Comparison of ENCODE assay signal across 18 cellular contexts in genomic region chr14:58722433-58722832, GRCh38.
"Had no signal": no experiment of that assay in that cellular context is flagged by ENCODE, and none has a peak within 500 bp of the region (broad histone marks: within the 10 kb centered on the region; RNA-seq: fewer than 3 reads in every experiment).

No MANE protein-coding gene starts in this region.

- H3K27ac ChIP-seq: esophagus squamous epithelium, hepatocyte, thyroid gland had no signal

- H3K4me1 ChIP-seq: esophagus squamous epithelium, thyroid gland had no signal

- FAIRE-seq: islet of Langerhans had no signal

- H3K9me3 ChIP-seq: esophagus squamous epithelium, thyroid gland had no signal

- ATAC-seq: left lobe of liver, natural killer cell, T-cell had no signal

- H3K27me3 ChIP-seq: esophagus squamous epithelium, hepatocyte, thyroid gland had no signal

- H3K36me3 ChIP-seq: esophagus squamous epithelium, thyroid gland had no signal

- H2AFZ ChIP-seq: hepatocyte had no signal

- DNase-seq: activated B cell treated with CpG ODN at 0.5 μM for 24 hours; activated CD4-positive, alpha-beta memory T cell treated with anti-CD3 and anti-CD28 coated beads for 36 hours; activated CD4-positive, alpha-beta T cell treated with anti-CD3 and anti-CD28 coated beads for 4 hours; activated naive CD8-positive, alpha-beta T cell treated with anti-CD3 and anti-CD28 coated beads for 36 hours; activated T-cell treated with anti-CD3 and anti-CD28 coated beads for 4 hours; amniotic stem cell; effector CD4-positive, alpha-beta T cell; esophagus squamous epithelium; natural killer cell; stimulated activated CD4-positive, alpha-beta T cell treated with anti-CD3 and anti-CD28 coated beads, Interleukin-12 subunit alpha, Interleukin-12 subunit beta, amount 100 ng/mL, for 4 hours; stimulated activated CD4-positive, alpha-beta T cell treated with anti-CD3 and anti-CD28 coated beads, Interleukin-1b, Interleukin-23, amount 100 ng/mL, for 48 hours; stimulated activated CD8-positive, alpha-beta memory T cell treated with anti-CD3 and anti-CD28 coated beads, Interleukin-4, amount 100 ng/mL, for 48 hours; stimulated activated naive CD4-positive, alpha-beta T cell treated with Interleukin-2 at 50 U/mL for 16 hours; T-cell; thyroid gland had no signal

- H3K79me2 ChIP-seq: hepatocyte had no signal

- H3K4me2 ChIP-seq: hepatocyte had no signal

- H3K4me3 ChIP-seq: esophagus squamous epithelium, hepatocyte, thyroid gland had no signal
